In the genomic region with DNA sequence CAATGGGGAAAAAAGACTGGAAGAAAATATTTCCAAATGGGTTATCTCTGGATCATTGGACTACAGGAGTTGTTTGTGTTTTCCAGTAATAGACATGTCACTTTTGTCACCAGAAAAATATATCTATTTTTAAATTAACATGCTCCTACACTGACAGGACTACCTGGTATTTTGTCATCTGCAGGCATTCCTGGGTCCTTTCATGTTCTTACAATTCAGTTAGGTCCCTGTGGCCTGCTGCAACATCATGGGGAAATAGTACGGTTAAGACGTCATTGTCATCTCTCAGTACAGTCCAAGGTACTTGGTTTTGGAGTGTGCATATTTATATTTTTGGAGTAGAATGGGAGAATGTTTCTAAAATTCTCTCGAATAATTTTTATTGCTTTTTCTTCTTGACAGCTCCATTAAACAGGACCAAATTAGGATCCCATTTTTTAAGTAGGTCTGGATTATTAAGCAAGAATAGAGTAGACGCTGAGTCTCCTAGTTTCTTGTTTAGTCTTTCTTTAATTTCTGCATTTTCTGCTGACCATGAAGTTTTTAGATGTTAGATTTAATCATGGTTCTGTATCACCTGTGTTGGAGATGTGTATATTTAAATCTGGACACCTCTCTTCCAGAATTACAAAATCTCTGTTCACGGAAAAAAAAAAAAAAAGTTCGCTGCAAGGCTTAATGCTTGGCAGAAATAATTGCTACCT, we compare ENCODE assay signal across 13 cellular contexts. TPM values are rescaled to one million over a fixed set of nuclear protein-coding genes. Genes with fewer than 3 reads are reported as not detected.
A peak's percentile ranks its signal among the peaks of the same experiment; 100 is the strongest.
DNase-seq lines count a peak whose midpoint lies in the region; ATAC-seq, FAIRE-seq and TF ChIP-seq lines count a peak whose summit lies in the region.
"Had no signal": no experiment of that assay in that cellular context is flagged by ENCODE, and none has a peak within 500 bp of the region (broad histone marks: within the 10 kb centered on the region; RNA-seq: fewer than 3 reads in every experiment).

No MANE protein-coding gene starts in this region.

- H3K4me1 ChIP-seq in breast epithelium (peaks cover 10 to 29% of the 10 kb centered on the region in 2 donors), GM12878 (ENCODE audit: control insufficient read depth, insufficient read depth, low read length) (peaks cover 51% of the 10 kb centered on the region), muscle layer of colon (ENCODE audit: insufficient read depth, low read length) (peaks cover 72% of the 10 kb centered on the region), transverse colon (peaks cover 40 to 94% (median 71%) of the 10 kb centered on the region in 4 donors)

- H3K27ac Mint-ChIP-seq in MCF 10A (ENCODE audit: low read depth, unreplicated experiment): no peak overlapping the region
- H3K27ac Mint-ChIP-seq: nephron progenitor cell had no signal

- H3K27me3 Mint-ChIP-seq in MCF 10A (ENCODE audit: insufficient read depth, unreplicated experiment): no peaks in the 10 kb centered on the region
- H3K27me3 Mint-ChIP-seq: activated CD4-positive, alpha-beta T cell treated with anti-CD3 and anti-CD28 coated beads for 36 hours had no signal

- POLR2A ChIA-PET in MCF 10A (lab: Yijun Ruan, JAX) (interaction anchor here (0.6 to 5.3 kb wide), 11 partner anchors 10 to 879 kb away, joined by 3 to 78 read pairs (median 9); a partner anchor contains a TSS), GM12878 (lab: Charles Lee) (interaction anchor here (0.6 to 5.8 kb wide), 6 partner anchors 11 to 79 kb away, joined by 3 to 97 read pairs (median 29); a partner anchor contains a TSS)

- H2AFZ ChIP-seq in GM12878 (ENCODE audit: control insufficient read depth, low read depth, low read length): no peak overlapping the region

- no peak for TF ChIP-seq RAD21 in GM12878 (IDR thresholded peaks at IDR 0.05; ENCODE audit: insufficient read depth, low read depth, low read length)

- H3K9ac ChIP-seq in GM12878 (ENCODE audit: control insufficient read depth, insufficient read depth, low read length): no peak overlapping the region
- no peak overlapping the region for H3K9ac ChIP-seq in muscle layer of colon (ENCODE audit: low read length)

- H3K36me3 ChIP-seq in breast epithelium (no peaks in the 10 kb centered on the region), GM12878 (ENCODE audit: control insufficient read depth in 2 of 2, insufficient read depth in 2 of 2, low read length in 1 of 2) (peaks cover 3 to 24% of the 10 kb centered on the region in 2 experiments), muscle layer of colon (ENCODE audit: insufficient read depth, low read length) (peaks cover 12% of the 10 kb centered on the region), transverse colon (no peaks in the 10 kb centered on the region)

- no peaks in the 10 kb centered on the region for H3K36me3 Mint-ChIP-seq in MCF 10A (ENCODE audit: insufficient read depth, unreplicated experiment)

- peaks cover 88% of the 10 kb centered on the region for H3K79me2 ChIP-seq in GM12878 (ENCODE audit: control insufficient read depth, insufficient read depth, low read length)

- SMC1A ChIA-PET in GM12878 (lab: Charles Lee; ENCODE audit: uncharacterized antibody, unreplicated experiment): interaction anchor here (0.7 to 6.2 kb wide), 17 partner anchors 9 to 449 kb away, joined by 3 to 98 read pairs (median 6); a partner anchor contains a TSS

- H4K20me1 ChIP-seq in GM12878 (ENCODE audit: control insufficient read depth, insufficient read depth): no peaks in the 10 kb centered on the region

- RAD21 ChIA-PET in GM12878 (lab: Charles Lee; ENCODE audit: unreplicated experiment): interaction anchor here (0.9 to 6.2 kb wide), 8 partner anchors 9 to 153 kb away, joined by 3 to 121 read pairs (median 23); a partner anchor contains a TSS

- intact Hi-C loops in breast epithelium (cut with DNase I; ENCODE audit: low total_unique reads) (no loop called here), MCF 10A (cut with micrococcal nuclease) (no loop called here), GM12878 (cut with micrococcal nuclease; ENCODE audit: unreplicated experiment) (no loop called here), transverse colon (cut with DNase I; ENCODE audit: low total_unique reads) (loop anchor here (5.0 kb wide), 1 partner anchor 76 kb away; a partner anchor contains a TSS)

- H3K27ac ChIP-seq in breast epithelium (peak overlapping the region; percentile 44 to 71), GM12878 (ENCODE audit: control insufficient read depth, insufficient read depth) (peak overlapping the region; percentile 95), muscle layer of colon (ENCODE audit: low read depth, low read length) (peak overlapping the region; percentile 70), transverse colon (peak overlapping the region; percentile 96 to 99 (median 99))

- CTCF ChIA-PET in MCF 10A (lab: Yijun Ruan, JAX) (interaction anchor here (0.6 to 5.5 kb wide), 12 partner anchors 9 to 221 kb away, joined by 3 to 89 read pairs (median 6); a partner anchor contains a TSS), GM12878 (lab: Yijun Ruan, JAX) (interaction anchor here (1.1 to 4.1 kb wide), 15 partner anchors 8 to 404 kb away, joined by 3 to 37 read pairs (median 9); a partner anchor contains a TSS)

- H3K9me3 ChIP-seq in breast epithelium (no peaks in the 10 kb centered on the region), GM12878 (replicated peaks; ENCODE audit: control insufficient read depth, insufficient read depth, low read length) (no peaks in the 10 kb centered on the region), muscle layer of colon (ENCODE audit: low read length) (no peaks in the 10 kb centered on the region), transverse colon (no peaks in the 10 kb centered on the region)

- H3K27me3 ChIP-seq in breast epithelium: no peaks in the 10 kb centered on the region
- H3K27me3 ChIP-seq in GM12878 (replicated peaks in 1 of 2; ENCODE audit: control insufficient read depth in 2 of 2, insufficient read depth in 2 of 2, low read length in 1 of 2): no peaks in the 10 kb centered on the region
- H3K27me3 ChIP-seq in muscle layer of colon (ENCODE audit: control insufficient read depth in 1 of 2, insufficient read depth in 2 of 2, low read length in 2 of 2): no peaks in the 10 kb centered on the region
- H3K27me3 ChIP-seq in transverse colon: no peaks in the 10 kb centered on the region

- no peaks in the 10 kb centered on the region for H3K9me3 Mint-ChIP-seq in MCF 10A (ENCODE audit: unreplicated experiment)
- H3K9me3 Mint-ChIP-seq: nephron progenitor cell had no signal

- no peak for DNase-seq in breast epithelium (ENCODE audit: low spot score in 2 of 2)
- no peak for DNase-seq in MCF 10A (ENCODE audit: unreplicated experiment)
- no peak for DNase-seq in GM12878 (ENCODE audit: low read depth, low spot score)
- DNase-seq in transverse colon: no peak
- no peak for DNase-seq in erythroblast (lab: John Stamatoyannopoulos, UW)
- DNase-seq in NCI-H1436 (lab: John Stamatoyannopoulos, UW): no peak
- DNase-seq: ACHN; activated CD4-positive, alpha-beta T cell treated with anti-CD3 and anti-CD28 coated beads for 36 hours; NCI-H1105; nephron progenitor cell; small intestine had no signal

- TF ChIP-seq POLR2A in breast epithelium (IDR thresholded peaks at IDR 0.05): no peak
- TF ChIP-seq POLR2A in GM12878 (IDR thresholded peaks at IDR 0.05; ENCODE audit: low read depth, low read length): no peak
- TF ChIP-seq POLR2A in transverse colon (IDR thresholded peaks at IDR 0.05): no peak
- TF ChIP-seq POLR2A in erythroblast (IDR thresholded peaks at IDR 0.05; ENCODE audit: low read length): no peak

- 91% methylated on average over 6 of the region's 6 CpGs for WGBS in GM12878 (ENCODE audit: insufficient coverage, insufficient replicate concordance, low lambda C conversion rate, missing lambda C conversion rate)
- 67 to 69% methylated on average over 5 to 6 of the region's 6 CpGs for WGBS in transverse colon (ENCODE audit: low coverage in 1 of 2), 2 donors

- no peak for TF ChIP-seq EP300 in GM12878 (IDR thresholded peaks at IDR 0.05; ENCODE audit: borderline replicate concordance in 1 of 2, control insufficient read depth in 1 of 2, low read depth in 2 of 2, low read length in 2 of 2)
- TF ChIP-seq EP300 in transverse colon (IDR thresholded peaks at IDR 0.05; ENCODE audit: low read depth): no peak

- H3K4me3 Mint-ChIP-seq in MCF 10A (ENCODE audit: unreplicated experiment): no peak overlapping the region
- H3K4me3 Mint-ChIP-seq: activated CD4-positive, alpha-beta T cell treated with anti-CD3 and anti-CD28 coated beads for 36 hours; nephron progenitor cell had no signal

- no peak for FAIRE-seq in GM12878 (lab: Jason Lieb, UNC)
- FAIRE-seq: small intestine had no signal

- no peak overlapping the region for H3K4me3 ChIP-seq in breast epithelium
- peak overlapping the region; percentile 1; the same call in 1 of the 2 replicates for H3K4me3 ChIP-seq in GM12878
- no peak overlapping the region for H3K4me3 ChIP-seq in muscle layer of colon (ENCODE audit: low read depth in 1 of 2, low read length in 2 of 2)
- H3K4me3 ChIP-seq in transverse colon: no peak overlapping the region

- ATAC-seq in GM12878 (no peak), GM19467 (IDR thresholded peaks at IDR 0.05; ENCODE audit: unreplicated experiment) (no peak)
- ATAC-seq: activated CD4-positive, alpha-beta T cell treated with anti-CD3 and anti-CD28 coated beads for 36 hours had no signal

- in situ Hi-C loops in GM12878 (cut with MboI) (no loop called here), transverse colon (cut with MboI; ENCODE audit: low pct_ligation_motif_present in 1 of 4, low pct_unique_long_range_greater_than_20kb in 1 of 4, low sequenced_read_pairs in 3 of 4) (loop anchor here in 3 of 4 donors (5.0 to 10.0 kb wide), 2 partner anchors 76 to 78 kb away; a partner anchor contains a TSS)

- BruUV-seq in MCF 10A (replicated peaks; lab: Mats Ljungman, UMichigan) (no TSS peak), GM12878 (replicated peaks; lab: Mats Ljungman, UMichigan) (no TSS peak)

- peak overlapping the region; percentile 93 for H3K4me2 ChIP-seq in GM12878 (ENCODE audit: control insufficient read depth, insufficient read depth)

- H3K4me1 Mint-ChIP-seq in MCF 10A (ENCODE audit: insufficient read depth, unreplicated experiment): peaks cover 48% of the 10 kb centered on the region

- TF ChIP-seq CTCF in breast epithelium (IDR thresholded peaks at IDR 0.05): no peak
- no peak for TF ChIP-seq CTCF in MCF 10A (IDR thresholded peaks at IDR 0.05; ENCODE audit: unreplicated experiment)
- no peak for TF ChIP-seq CTCF in GM12878 (IDR thresholded peaks at IDR 0.05 in 2 of 3, conservative IDR thresholded peaks at IDR 0.05 in 1 of 3; ENCODE audit: control insufficient read depth in 2 of 3, extremely low read depth in 1 of 3, insufficient read depth in 1 of 3, low read depth in 3 of 3, low read length in 3 of 3)
- no peak for TF ChIP-seq CTCF in transverse colon (IDR thresholded peaks at IDR 0.05)

RNA-seq across cellular contexts. Expression of a gene that starts 46.9 kb away (rescaled TPM):
- 10 to 100 TPM in 2 of 3 donors, 1 to 10 TPM in 1; 6.6 to 31.5 (median 23.3) TPM for total RNA-seq in breast epithelium
- total RNA-seq in MCF 10A (2022): 122 and 167 TPM in 2 replicates
- 5.8 and 6.4 TPM in 2 replicates for total RNA-seq in GM12878 (2013; cell fraction: nucleolus; rRNA removed)
- 2.4 and 3.3 TPM in 2 replicates for total RNA-seq in GM12878 (2014; rRNA removed)
- 2.3 and 3.5 TPM in 2 replicates for total RNA-seq in GM12878 (2014; rRNA removed; fragmentation: Illumina TruSeq; extraction: Trizol)
- 3.4 and 4.8 TPM in 2 replicates for total RNA-seq in GM12878 (2021)
- polyA plus RNA-seq in GM12878 (2011; ENCODE audit: low read depth): 1.6 TPM
- 3.3 and 4.3 TPM in 2 replicates for polyA plus RNA-seq in GM12878 (2011; rRNA removed)
- 3.7 and 4.6 TPM in 2 replicates for polyA plus RNA-seq in GM12878 (2011; cell fraction: cytosol; rRNA removed)
- 11.1 and 11.6 TPM in 2 replicates for polyA plus RNA-seq in GM12878 (2011; cell fraction: nucleus; rRNA removed)
- polyA plus RNA-seq in GM12878 (2012): 0.88 and 1.4 TPM in 2 replicates
- polyA plus RNA-seq in GM12878 (2014; fragmentation: Illumina TruSeq; extraction: Trizol): 4.4 and 6.6 TPM in 2 replicates
- 1 to 10 TPM; 1.1 to 1.9 TPM for polyA plus RNA-seq in GM12878 (2014; fragmentation: Nextera tagmentation; extraction: Ambion mirVana)
- polyA plus RNA-seq in GM12878 (2014; rRNA removed): 3.7 TPM in 2 replicates
- 1 to 10 TPM; 2.2 to 2.3 TPM for polyA plus RNA-seq in GM12878 (2016; fragmentation: Nextera tagmentation; extraction: Ambion mirVana)
- polyA minus RNA-seq in GM12878 (2011; rRNA and poly(A)+ RNA removed): 6.6 and 10.1 TPM in 2 replicates
- polyA minus RNA-seq in GM12878 (2011; cell fraction: cytosol; rRNA and poly(A)+ RNA removed): 1.7 TPM in 2 replicates
- polyA minus RNA-seq in GM12878 (2011; cell fraction: nucleus; rRNA and poly(A)+ RNA removed): 1.7 and 3.9 TPM in 2 replicates
- total RNA-seq in transverse colon: 100 to 1,000 TPM in 1 of 4 donors, 10 to 100 TPM in 3; 34.6 to 129 (median 67.8) TPM
